In the genomic region with DNA sequence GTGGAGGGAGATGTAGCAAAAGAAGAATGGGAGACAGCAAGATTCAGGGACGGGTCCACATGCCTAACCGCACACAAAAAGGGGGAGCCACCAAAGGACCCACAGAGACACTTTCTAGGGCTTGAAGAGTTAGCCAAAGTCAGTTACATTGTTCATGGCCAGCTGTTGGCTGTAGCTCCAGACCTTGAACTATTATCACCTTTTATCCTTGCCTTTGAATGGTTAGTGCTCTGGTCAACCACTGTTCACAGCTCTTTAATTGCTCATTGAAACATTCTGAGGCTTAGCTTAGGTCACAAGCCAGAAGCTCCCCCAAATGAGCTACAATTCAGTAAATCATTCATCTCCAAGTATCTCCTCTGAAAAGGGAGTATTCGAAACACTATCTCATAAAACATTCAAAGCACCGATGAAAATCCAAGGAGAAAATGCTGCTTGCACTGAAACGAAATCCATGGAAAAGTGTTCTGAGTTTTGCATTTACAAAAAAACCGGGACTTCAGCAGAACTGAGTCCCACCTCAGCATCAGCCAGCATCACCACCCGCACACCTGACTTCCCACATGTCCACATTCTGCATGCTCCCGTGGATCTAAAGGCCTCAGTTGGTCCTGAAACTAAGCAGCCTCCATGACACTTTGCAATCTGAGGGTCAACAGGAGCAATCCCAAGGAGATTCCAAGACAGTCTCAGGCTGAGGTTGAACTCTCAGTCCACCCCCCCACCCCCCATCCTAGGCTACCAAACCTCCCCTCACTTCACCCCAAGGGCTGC, we compare ENCODE assay signal across 1 cellular context.
TF ChIP-seq lines count a peak whose summit lies in the region.

No MANE protein-coding gene starts in this region.

TF ChIP-seq in H1, 55 proteins besides CTCF, POLR2A, EP300 and RAD21:
- TF ChIP-seq CTBP2 (IDR thresholded peaks at IDR 0.05; ENCODE audit: borderline replicate concordance, insufficient read depth, insufficient read length, low read length): no peak
- TF ChIP-seq GABPA (IDR thresholded peaks at IDR 0.05; ENCODE audit: borderline replicate concordance, insufficient read depth, low read length): no peak
- TF ChIP-seq TEAD4 (IDR thresholded peaks at IDR 0.05; ENCODE audit: low read depth, low read length): no peak
- TF ChIP-seq PHF8 (conservative IDR thresholded peaks at IDR 0.05; ENCODE audit: low read depth, low read length): no peak
- no peak for TF ChIP-seq SAP30 (IDR thresholded peaks at IDR 0.05; ENCODE audit: insufficient read depth, insufficient replicate concordance, low read length)
- no peak for TF ChIP-seq NRF1 (IDR thresholded peaks at IDR 0.05; ENCODE audit: low read depth, low read length)
- TF ChIP-seq, protein P1, sequence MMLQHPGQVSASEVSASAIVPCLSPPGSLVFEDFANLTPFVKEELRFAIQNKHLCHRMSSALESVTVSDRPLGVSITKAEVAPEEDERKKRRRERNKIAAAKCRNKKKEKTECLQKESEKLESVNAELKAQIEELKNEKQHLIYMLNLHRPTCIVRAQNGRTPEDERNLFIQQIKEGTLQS (IDR thresholded peaks at IDR 0.05; ENCODE audit: insufficient read depth, low read depth, low read length): no peak
- TF ChIP-seq RBBP5 (IDR thresholded peaks at IDR 0.05; ENCODE audit: borderline replicate concordance, low read depth, low read length): no peak
- TF ChIP-seq CBX5 (IDR thresholded peaks at IDR 0.05; ENCODE audit: low read depth, low read length): no peak
